19 cellular contexts compared by ENCODE assay signal in genomic region chr5:138646671-138647070, GRCh38.
"Had no signal": no experiment of that assay in that cellular context is flagged by ENCODE, and none has a peak within 500 bp of the region (broad histone marks: within the 10 kb centered on the region; RNA-seq: fewer than 3 reads in every experiment).

No MANE protein-coding gene starts in this region.

- H3K27ac ChIP-seq: SJSA1 had no signal

- FAIRE-seq: HepG2, RCC 7860 had no signal

- H3K4me2 ChIP-seq: SK-N-SH had no signal

- H3K9ac ChIP-seq: SK-N-SH had no signal

- H3K9me2 ChIP-seq: SK-N-SH had no signal

- DNase-seq: Kasumi-1, KG1, MM.1S, NCI-H1092 treated with DMSO at 0.1 percent for 48 hours, NCI-H187, NCI-H2029, NCI-H2081 treated with DMSO at 0.1 percent for 48 hours, NCI-H2171, NCI-H226, NCI-H510A, NCI-H524 treated with DMSO at 0.1 percent for 48 hours, NCI-H774, Right ventricle myocardium superior, RPMI8226, SIG-M5, SK-N-SH had no signal

- ATAC-seq: HepG2 had no signal

- H3K9me3 ChIP-seq: SJSA1, SK-N-SH had no signal

- H3K4me3 ChIP-seq: SJSA1 had no signal

- H3K27me3 ChIP-seq: SJSA1 had no signal

- H3K36me3 ChIP-seq: SJSA1 had no signal
